Comparison of ENCODE assay signal across 1 cellular context in genomic region chr19:1018932-1019615, GRCh38.
TF ChIP-seq lines count a peak whose summit lies in the region.

No MANE protein-coding gene starts in this region.

TF ChIP-seq in A549, 52 proteins besides CTCF, POLR2A, EP300 and RAD21 (continued from another document):
- TF ChIP-seq, protein P1, sequence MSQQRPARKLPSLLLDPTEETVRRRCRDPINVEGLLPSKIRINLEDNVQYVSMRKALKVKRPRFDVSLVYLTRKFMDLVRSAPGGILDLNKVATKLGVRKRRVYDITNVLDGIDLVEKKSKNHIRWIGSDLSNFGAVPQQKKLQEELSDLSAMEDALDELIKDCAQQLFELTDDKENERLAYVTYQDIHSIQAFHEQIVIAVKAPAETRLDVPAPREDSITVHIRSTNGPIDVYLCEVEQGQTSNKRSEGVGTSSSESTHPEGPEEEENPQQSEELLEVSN (IDR thresholded peaks at IDR 0.05; ENCODE audit: borderline replicate concordance, low read depth) = no peak
- no peak for TF ChIP-seq ZNF302 (CRISPR knock-in tag; IDR thresholded peaks at IDR 0.05)
TF ChIP-seq in A549: peak in this region for 0.
